In genomic region chr19:4061178-4061682, GRCh38 we compare ENCODE assay signal across 1 cellular context.
TF ChIP-seq lines count a peak whose summit lies in the region.

No MANE protein-coding gene starts in this region.

TF ChIP-seq in HepG2, 621 proteins besides CTCF, POLR2A, EP300 and RAD21 (continued from another document):
- TF ChIP-seq ZC3H4 (CRISPR knock-in tag; IDR thresholded peaks at IDR 0.05; ENCODE audit: borderline replicate concordance): no peak; the same call in 1 of the 2 replicates
- peak; percentile 42; the same call in 1 of the 2 replicates for TF ChIP-seq SP5 (CRISPR knock-in tag; IDR thresholded peaks at IDR 0.05; ENCODE audit: borderline replicate concordance, low read depth)
- 0 out of 2 replicates have a peak, but pooled peaks have one; percentile 27 for TF ChIP-seq PITX1 (CRISPR knock-in tag; IDR thresholded peaks at IDR 0.05)
- TF ChIP-seq MEIS1 (CRISPR knock-in tag; IDR thresholded peaks at IDR 0.05; ENCODE audit: borderline replicate concordance): no peak
- TF ChIP-seq ZNF501 (CRISPR knock-in tag; IDR thresholded peaks at IDR 0.05): peak; percentile 67; the same call in 1 of the 2 replicates
- no peak for TF ChIP-seq ZNF205 (CRISPR knock-in tag; IDR thresholded peaks at IDR 0.05)
- TF ChIP-seq, protein P1, sequence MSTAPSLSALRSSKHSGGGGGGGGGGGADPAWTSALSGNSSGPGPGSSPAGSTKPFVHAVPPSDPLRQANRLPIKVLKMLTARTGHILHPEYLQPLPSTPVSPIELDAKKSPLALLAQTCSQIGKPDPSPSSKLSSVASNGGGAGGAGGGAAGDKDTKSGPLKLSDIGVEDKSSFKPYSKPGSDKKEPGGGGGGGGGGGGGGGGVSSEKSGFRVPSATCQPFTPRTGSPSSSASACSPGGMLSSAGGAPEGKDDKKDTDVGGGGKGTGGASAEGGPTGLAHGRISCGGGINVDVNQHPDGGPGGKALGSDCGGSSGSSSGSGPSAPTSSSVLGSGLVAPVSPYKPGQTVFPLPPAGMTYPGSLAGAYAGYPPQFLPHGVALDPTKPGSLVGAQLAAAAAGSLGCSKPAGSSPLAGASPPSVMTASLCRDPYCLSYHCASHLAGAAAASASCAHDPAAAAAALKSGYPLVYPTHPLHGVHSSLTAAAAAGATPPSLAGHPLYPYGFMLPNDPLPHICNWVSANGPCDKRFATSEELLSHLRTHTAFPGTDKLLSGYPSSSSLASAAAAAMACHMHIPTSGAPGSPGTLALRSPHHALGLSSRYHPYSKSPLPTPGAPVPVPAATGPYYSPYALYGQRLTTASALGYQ (CRISPR knock-in tag; IDR thresholded peaks at IDR 0.05): no peak
- no peak for TF ChIP-seq ZNF468 (CRISPR knock-in tag; IDR thresholded peaks at IDR 0.05)
- TF ChIP-seq ZNF280D (CRISPR knock-in tag; IDR thresholded peaks at IDR 0.05): no peak
- peak; percentile 69 for TF ChIP-seq KDM2A (CRISPR knock-in tag; IDR thresholded peaks at IDR 0.05; ENCODE audit: borderline replicate concordance, low read depth)
- TF ChIP-seq POGK (CRISPR knock-in tag; conservative IDR thresholded peaks at IDR 0.05): peak; percentile 47
- no peak for TF ChIP-seq SIN3A (IDR thresholded peaks at IDR 0.05; ENCODE audit: borderline replicate concordance, low read depth, low read length)
- no peak for TF ChIP-seq SOX6 (IDR thresholded peaks at IDR 0.05)
- peak; percentile 54; the same call in 1 of the 2 replicates for TF ChIP-seq SOX6 (CRISPR knock-in tag; IDR thresholded peaks at IDR 0.05)
- TF ChIP-seq BRF2 (CRISPR knock-in tag; IDR thresholded peaks at IDR 0.05): no peak
- TF ChIP-seq GTF2F1 (IDR thresholded peaks at IDR 0.05; ENCODE audit: low read length): no peak
- no peak for TF ChIP-seq ZNF136 (CRISPR knock-in tag; IDR thresholded peaks at IDR 0.05; ENCODE audit: low read depth)
- TF ChIP-seq GRHL1 (CRISPR knock-in tag; conservative IDR thresholded peaks at IDR 0.05): no peak
- no peak for TF ChIP-seq SP140L (CRISPR knock-in tag; IDR thresholded peaks at IDR 0.05; ENCODE audit: borderline replicate concordance)
- no peak for TF ChIP-seq SNAPC4 (CRISPR knock-in tag; IDR thresholded peaks at IDR 0.05)
- peak; percentile 31 for TF ChIP-seq TAF15 (IDR thresholded peaks at IDR 0.05; ENCODE audit: low read depth, low read length, poor library complexity, severe bottlenecking)
- peak; percentile 95 for TF ChIP-seq ZNF121 (CRISPR knock-in tag; IDR thresholded peaks at IDR 0.05)
- no peak for TF ChIP-seq PLSCR1 (CRISPR knock-in tag; IDR thresholded peaks at IDR 0.05; ENCODE audit: borderline replicate concordance)
- 0 out of 2 replicates have a peak, but pooled peaks have one; percentile 9 for TF ChIP-seq BHLHE40 (IDR thresholded peaks at IDR 0.05; ENCODE audit: low read length)
- peak; percentile 87 for TF ChIP-seq ZMYM3 (CRISPR knock-in tag; IDR thresholded peaks at IDR 0.05)
- no peak for TF ChIP-seq NBN (conservative IDR thresholded peaks at IDR 0.05)
